In the genomic region with DNA sequence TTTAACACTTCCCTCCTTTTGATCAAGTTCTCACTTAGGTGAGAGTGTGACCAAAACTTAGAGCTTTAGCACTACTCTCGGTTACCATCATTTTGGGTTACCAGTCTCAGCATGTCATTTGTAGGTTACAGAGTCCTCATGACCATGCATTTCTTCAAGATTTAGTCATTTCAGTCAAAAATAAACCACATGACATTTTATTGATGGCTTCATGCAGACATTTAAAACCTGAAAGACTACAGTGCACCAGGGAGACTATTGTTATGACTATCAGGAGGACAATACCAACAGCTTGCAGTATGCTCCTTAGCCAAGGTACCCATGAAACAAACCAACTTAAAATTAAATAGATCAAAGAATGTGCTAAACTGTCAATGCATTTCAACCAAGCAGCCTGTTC, we compare ENCODE assay signal across 21 cellular contexts.
DNase-seq lines count a peak whose midpoint lies in the region; ATAC-seq and TF ChIP-seq lines count a peak whose summit lies in the region.
"Had no signal": no experiment of that assay in that cellular context is flagged by ENCODE, and none has a peak within 500 bp of the region (broad histone marks: within the 10 kb centered on the region; RNA-seq: fewer than 3 reads in every experiment).

No MANE protein-coding gene starts in this region.

- peak; percentile 79 for ATAC-seq in GM18870 (IDR thresholded peaks at IDR 0.05; ENCODE audit: unreplicated experiment)
- ATAC-seq in HG02610 (IDR thresholded peaks at IDR 0.05; ENCODE audit: unreplicated experiment): peak; percentile 59
- ATAC-seq in HG03432 (IDR thresholded peaks at IDR 0.05; ENCODE audit: unreplicated experiment): peak; percentile 71
- ATAC-seq in GM21825 (IDR thresholded peaks at IDR 0.05; ENCODE audit: unreplicated experiment): no peak

- DNase-seq in GM12865 (ENCODE audit: low read depth) (peak; percentile 9), COLO668 (lab: John Stamatoyannopoulos, UW; ENCODE audit: unreplicated experiment) (no peak), NCI-H1417 treated with DMSO at 0.1 percent for 48 hours (lab: John Stamatoyannopoulos, UW) (no peak), NCI-H2171 treated with DMSO at 0.1 percent for 48 hours (lab: John Stamatoyannopoulos, UW) (no peak)
- DNase-seq: DND-41, Kasumi-1, MG63, NCI-H1105, NCI-H187, NCI-H2107, NCI-H2227 treated with DMSO at 0.1 percent for 48 hours, NCI-H510A treated with DMSO at 0.1 percent for 48 hours, NCI-H82, OCI-M1, Right ventricle myocardium superior had no signal

- no peak overlapping the region for H3K4me3 ChIP-seq in GM12865 (ENCODE audit: low read depth, low read length)
- H3K4me3 ChIP-seq: HAP-1, MG63, SK-N-MC had no signal

- no peak for TF ChIP-seq CTCF in GM12865 (IDR thresholded peaks at IDR 0.05; ENCODE audit: insufficient read depth, low read depth, low read length, missing control alignments)
